In the genomic region with DNA sequence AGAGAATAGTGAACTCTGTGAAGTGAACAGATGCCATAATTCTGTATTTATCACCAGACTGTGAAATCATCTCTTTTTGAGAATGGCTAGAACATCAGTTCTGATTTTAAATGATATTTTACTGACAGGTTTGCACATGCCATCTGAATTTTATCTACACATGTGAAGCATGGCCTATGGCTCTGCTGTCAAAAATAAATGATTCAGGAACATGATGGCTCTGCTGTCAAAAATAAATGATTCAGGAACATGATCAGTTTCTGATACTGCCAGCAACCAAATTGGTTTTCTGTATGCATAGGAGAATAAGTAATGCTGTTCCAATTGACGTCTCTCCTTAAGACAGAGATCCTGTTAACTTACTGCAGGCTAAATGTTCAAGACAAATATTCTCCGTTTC, we compare ENCODE assay signal across 39 cellular contexts.
"Had no signal": no experiment of that assay in that cellular context is flagged by ENCODE, and none has a peak within 500 bp of the region (broad histone marks: within the 10 kb centered on the region; RNA-seq: fewer than 3 reads in every experiment).

No MANE protein-coding gene starts in this region.

- DNase-seq: activated effector memory CD4-positive, alpha-beta T cell treated with anti-CD3 and anti-CD28 coated beads, Interleukin-2, amount 50 U/mL, for 16 hours; activated effector memory CD4-positive, alpha-beta T cell treated with Interleukin-2 at 50 U/mL for 16 hours; activated gamma-delta T cell; activated gamma-delta T cell treated with Interleukin-2 at 50 U/mL for 16 hours; activated naive CD4-positive, alpha-beta T cell; activated naive CD4-positive, alpha-beta T cell treated with anti-CD3 and anti-CD28 coated beads for 36 hours; activated naive CD4-positive, alpha-beta T cell treated with anti-CD3 and anti-CD28 coated beads, Interleukin-2, amount 10 ng/mL, durations not matched to agents 7 days and 5 days; activated naive CD4-positive, alpha-beta T cell treated with anti-CD3 and anti-CD28 coated beads, Interleukin-2, amount 50 U/mL, for 16 hours; activated naive CD4-positive, alpha-beta T cell treated with Interleukin-2 at 50 U/mL for 16 hours; activated naive CD8-positive, alpha-beta T cell treated with anti-CD3 and anti-CD28 coated beads, Interleukin-2, amount 10 ng/mL, durations not matched to agents 7 days and 5 days; activated naive CD8-positive, alpha-beta T cell treated with anti-CD3 and anti-CD28 coated beads, Interleukin-2, amount 50 U/mL, for 24 hours; activated T-cell treated with anti-CD3 and anti-CD28 coated beads, Interleukin-2, amount 50 U/mL, for 1 hour; activated T-cell treated with anti-CD3 and anti-CD28 coated beads, Interleukin-2, amount 50 U/mL, for 24 hours; activated T-cell treated with anti-CD3 and anti-CD28 coated beads, Interleukin-2, amount 50 U/mL, for 4 hours; activated T-cell treated with anti-CD3 and anti-CD28 coated beads, Interleukin-2, amount 50 U/mL, for 48 hours; activated T-cell treated with anti-CD3 and anti-CD28 coated beads, Interleukin-2, amount 50 U/mL, for 72 hours; adrenal gland; amniotic stem cell; amygdala; anterior cingulate cortex; aorta; body of pancreas; brain microvascular endothelial cell; caudate nucleus; central memory CD4-positive, alpha-beta T cell; cerebellar nuclear complex had no signal

- H3K9me3 Mint-ChIP-seq: activated naive CD4-positive, alpha-beta T cell treated with anti-CD3 and anti-CD28 coated beads, Interleukin-2, amount 10 ng/mL, durations not matched to agents 7 days and 5 days; activated naive CD8-positive, alpha-beta T cell treated with anti-CD3 and anti-CD28 coated beads, Interleukin-2, amount 10 ng/mL, durations not matched to agents 7 days and 5 days; activated T-cell treated with anti-CD3 and anti-CD28 coated beads, Interleukin-2, amount 50 U/mL, for 24 hours; activated T-helper 1 cell treated with anti-CD3 and anti-CD28 coated beads, Interleukin-12 subunit alpha, Interleukin-12 subunit beta, Interleukin-2, Interleukin-4 antibody, amounts not matched to agents 30 ng/mL and 10 ng/mL and 1 ng/mL, durations not matched to agents 14 hours and 24 hours and 36 hours; activated T-helper 17 cell treated with anti-CD3 and anti-CD28 coated beads, Interleukin-2, amount 50 U/mL, for 72 hours; activated T-helper 2 cell treated with anti-CD3 and anti-CD28 coated beads, Interferon-gamma antibody, Interleukin-2, Interleukin-4, amounts not matched to agents 10 μg/mL and 5 μg/mL and 100 μg/mL, durations not matched to agents 14 hours and 24 hours and 36 hours had no signal

- H3K27ac Mint-ChIP-seq: activated naive CD4-positive, alpha-beta T cell treated with anti-CD3 and anti-CD28 coated beads for 36 hours; activated naive CD4-positive, alpha-beta T cell treated with anti-CD3 and anti-CD28 coated beads, Interleukin-2, amount 10 ng/mL, durations not matched to agents 7 days and 5 days; activated naive CD4-positive, alpha-beta T cell treated with anti-CD3 and anti-CD28 coated beads, Interleukin-2, amount 50 U/mL, for 24 hours; activated naive CD4-positive, alpha-beta T cell treated with anti-CD3 and anti-CD28 coated beads, Interleukin-2, amount 50 U/mL, for 72 hours; activated naive CD8-positive, alpha-beta T cell; activated naive CD8-positive, alpha-beta T cell treated with anti-CD3 and anti-CD28 coated beads, Interleukin-2, amount 10 ng/mL, durations not matched to agents 7 days and 5 days; activated naive CD8-positive, alpha-beta T cell treated with anti-CD3 and anti-CD28 coated beads, Interleukin-2, amount 50 U/mL, for 24 hours; activated T-cell treated with anti-CD3 and anti-CD28 coated beads, Interleukin-2, amount 50 U/mL, for 24 hours; activated T-cell treated with anti-CD3 and anti-CD28 coated beads, Interleukin-2, amount 50 U/mL, for 72 hours; activated T-helper 1 cell treated with anti-CD3 and anti-CD28 coated beads, Interleukin-12 subunit alpha, Interleukin-12 subunit beta, Interleukin-2, Interleukin-4 antibody, amounts not matched to agents 30 ng/mL and 10 ng/mL and 1 ng/mL, durations not matched to agents 14 hours and 24 hours and 36 hours; activated T-helper 17 cell treated with anti-CD3 and anti-CD28 coated beads, Interleukin-2, amount 50 U/mL, for 72 hours; activated T-helper 2 cell treated with anti-CD3 and anti-CD28 coated beads, Interferon-gamma antibody, Interleukin-2, Interleukin-4, amounts not matched to agents 10 μg/mL and 5 μg/mL and 100 μg/mL, durations not matched to agents 14 hours and 24 hours and 36 hours had no signal

- H3K4me3 Mint-ChIP-seq: activated naive CD4-positive, alpha-beta T cell treated with anti-CD3 and anti-CD28 coated beads for 36 hours; activated naive CD4-positive, alpha-beta T cell treated with anti-CD3 and anti-CD28 coated beads, Interleukin-2, amount 10 ng/mL, durations not matched to agents 7 days and 5 days; activated naive CD4-positive, alpha-beta T cell treated with anti-CD3 and anti-CD28 coated beads, Interleukin-2, amount 50 U/mL, for 24 hours; activated naive CD8-positive, alpha-beta T cell; activated naive CD8-positive, alpha-beta T cell treated with anti-CD3 and anti-CD28 coated beads, Interleukin-2, amount 10 ng/mL, durations not matched to agents 7 days and 5 days; activated naive CD8-positive, alpha-beta T cell treated with anti-CD3 and anti-CD28 coated beads, Interleukin-2, amount 50 U/mL, for 24 hours; activated T-cell treated with anti-CD3 and anti-CD28 coated beads, Interleukin-2, amount 50 U/mL, for 24 hours; activated T-cell treated with anti-CD3 and anti-CD28 coated beads, Interleukin-2, amount 50 U/mL, for 4 hours; activated T-cell treated with anti-CD3 and anti-CD28 coated beads, Interleukin-2, amount 50 U/mL, for 72 hours; activated T-helper 1 cell treated with anti-CD3 and anti-CD28 coated beads, Interleukin-12 subunit alpha, Interleukin-12 subunit beta, Interleukin-2, Interleukin-4 antibody, amounts not matched to agents 30 ng/mL and 10 ng/mL and 1 ng/mL, durations not matched to agents 14 hours and 24 hours and 36 hours; activated T-helper 17 cell treated with anti-CD3 and anti-CD28 coated beads, Interleukin-2, amount 50 U/mL, for 72 hours; brain; central memory CD8-positive, alpha-beta T cell had no signal

- H3K27me3 Mint-ChIP-seq: activated naive CD4-positive, alpha-beta T cell treated with anti-CD3 and anti-CD28 coated beads, Interleukin-2, amount 10 ng/mL, durations not matched to agents 7 days and 5 days; activated naive CD4-positive, alpha-beta T cell treated with anti-CD3 and anti-CD28 coated beads, Interleukin-2, amount 50 U/mL, for 24 hours; activated naive CD8-positive, alpha-beta T cell; activated naive CD8-positive, alpha-beta T cell treated with anti-CD3 and anti-CD28 coated beads, Interleukin-2, amount 10 ng/mL, durations not matched to agents 7 days and 5 days; activated naive CD8-positive, alpha-beta T cell treated with anti-CD3 and anti-CD28 coated beads, Interleukin-2, amount 50 U/mL, for 24 hours; activated T-cell treated with anti-CD3 and anti-CD28 coated beads, Interleukin-2, amount 50 U/mL, for 24 hours; activated T-helper 17 cell treated with anti-CD3 and anti-CD28 coated beads, Interleukin-2, amount 50 U/mL, for 72 hours; brain; central memory CD8-positive, alpha-beta T cell had no signal

- H3K36me3 Mint-ChIP-seq: activated naive CD4-positive, alpha-beta T cell treated with anti-CD3 and anti-CD28 coated beads, Interleukin-2, amount 10 ng/mL, durations not matched to agents 7 days and 5 days; activated naive CD4-positive, alpha-beta T cell treated with anti-CD3 and anti-CD28 coated beads, Interleukin-2, amount 50 U/mL, for 24 hours; activated naive CD4-positive, alpha-beta T cell treated with anti-CD3 and anti-CD28 coated beads, Interleukin-2, amount 50 U/mL, for 72 hours; activated naive CD8-positive, alpha-beta T cell; activated naive CD8-positive, alpha-beta T cell treated with anti-CD3 and anti-CD28 coated beads, Interleukin-2, amount 10 ng/mL, durations not matched to agents 7 days and 5 days; brain had no signal

- H3K4me1 Mint-ChIP-seq: activated naive CD4-positive, alpha-beta T cell treated with anti-CD3 and anti-CD28 coated beads, Interleukin-2, amount 10 ng/mL, durations not matched to agents 7 days and 5 days; activated naive CD4-positive, alpha-beta T cell treated with anti-CD3 and anti-CD28 coated beads, Interleukin-2, amount 50 U/mL, for 24 hours; activated naive CD8-positive, alpha-beta T cell treated with anti-CD3 and anti-CD28 coated beads, Interleukin-2, amount 10 ng/mL, durations not matched to agents 7 days and 5 days; activated naive CD8-positive, alpha-beta T cell treated with anti-CD3 and anti-CD28 coated beads, Interleukin-2, amount 50 U/mL, for 24 hours; activated T-helper 17 cell treated with anti-CD3 and anti-CD28 coated beads, Interleukin-2, amount 50 U/mL, for 72 hours; central memory CD8-positive, alpha-beta T cell had no signal

- H3K27ac ChIP-seq: adrenal gland, ascending aorta, body of pancreas, brain microvascular endothelial cell, breast epithelium, cardiac muscle cell had no signal

- H3K4me3 ChIP-seq: adrenal gland, ascending aorta, body of pancreas, breast epithelium, cardiac muscle cell had no signal

- H3K9me3 ChIP-seq: adrenal gland, ascending aorta, body of pancreas, breast epithelium had no signal

- H3K27me3 ChIP-seq: adrenal gland, ascending aorta, body of pancreas, brain microvascular endothelial cell, breast epithelium, cardiac muscle cell had no signal

- H3K36me3 ChIP-seq: adrenal gland, ascending aorta, brain microvascular endothelial cell, breast epithelium, cardiac muscle cell had no signal

- FAIRE-seq: astrocyte, bronchial epithelial cell had no signal

- H3K4me1 ChIP-seq: adrenal gland, ascending aorta, body of pancreas, breast epithelium had no signal
